Comparison of ENCODE assay signal across 19 cellular contexts in the genomic region with DNA sequence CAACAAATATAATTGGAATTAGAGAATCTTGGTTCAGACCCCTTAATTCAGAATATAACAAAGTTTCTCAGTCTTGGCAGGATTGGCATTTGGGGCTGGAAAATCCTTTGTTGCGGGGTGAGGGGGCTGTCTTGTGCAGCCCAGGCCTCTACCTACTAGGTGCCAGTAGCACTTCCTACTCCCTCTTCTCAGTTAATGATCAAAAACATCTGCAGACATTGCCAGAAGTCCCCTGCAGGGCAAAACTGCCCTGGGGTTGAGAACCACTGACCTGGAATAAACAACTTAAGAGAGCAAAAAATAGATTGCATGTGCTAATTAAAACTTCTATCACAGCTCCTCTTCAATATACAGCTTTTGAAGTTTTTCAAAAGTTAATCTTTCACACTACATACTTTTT.
"Had no signal": no experiment of that assay in that cellular context is flagged by ENCODE, and none has a peak within 500 bp of the region (broad histone marks: within the 10 kb centered on the region; RNA-seq: fewer than 3 reads in every experiment).

No MANE protein-coding gene starts in this region.

- H3K27ac ChIP-seq: body of pancreas, colonic mucosa, esophagus muscularis mucosa, ovary, suprapubic skin had no signal

- H3K9me3 ChIP-seq: body of pancreas, colonic mucosa, esophagus muscularis mucosa, ovary, suprapubic skin had no signal

- H3K4me3 Mint-ChIP-seq: activated CD4-positive, alpha-beta memory T cell treated with anti-CD3 and anti-CD28 coated beads for 36 hours; activated T-cell treated with anti-CD3 and anti-CD28 coated beads, Interleukin-2, amount 50 U/mL, for 24 hours; T-cell had no signal

- H3K27me3 Mint-ChIP-seq: activated CD4-positive, alpha-beta memory T cell treated with anti-CD3 and anti-CD28 coated beads for 36 hours; T-cell had no signal

- H3K4me3 ChIP-seq: body of pancreas, colonic mucosa, esophagus muscularis mucosa, ovary, suprapubic skin had no signal

- DNase-seq: activated CD4-positive, alpha-beta memory T cell treated with anti-CD3 and anti-CD28 coated beads for 36 hours; activated CD4-positive, alpha-beta T cell treated with anti-CD3 and anti-CD28 coated beads for 1 hour; activated effector memory CD4-positive, alpha-beta T cell treated with Interleukin-2 at 50 U/mL for 16 hours; activated T-cell treated with anti-CD3 and anti-CD28 coated beads, Interleukin-2, amount 50 U/mL, for 24 hours; amniotic stem cell; body of pancreas; caudate nucleus; colonic mucosa; glutamatergic neuron; hypothalamus; ovary; stimulated activated CD4-positive, alpha-beta T cell treated with anti-CD3 and anti-CD28 coated beads, Interleukin-2, amount 100 ng/mL, for 48 hours; stimulated activated naive CD4-positive, alpha-beta T cell treated with Interleukin-2 at 50 U/mL for 16 hours; T-cell; T1000; trophoblast cell had no signal

- H3K9me3 Mint-ChIP-seq: activated CD4-positive, alpha-beta memory T cell treated with anti-CD3 and anti-CD28 coated beads for 36 hours; activated naive CD4-positive, alpha-beta T cell treated with anti-CD3 and anti-CD28 coated beads, Interleukin-2, amount 50 U/mL, for 72 hours; activated T-cell treated with anti-CD3 and anti-CD28 coated beads, Interleukin-2, amount 50 U/mL, for 24 hours; T-cell had no signal

- ATAC-seq: body of pancreas, T-cell had no signal

- H3K4me1 ChIP-seq: body of pancreas, colonic mucosa, suprapubic skin had no signal

- H3K36me3 ChIP-seq: colonic mucosa, ovary had no signal
